16 cellular contexts compared by ENCODE assay signal in genomic region chr21:38822754-38823374, GRCh38. TPM values are rescaled to one million over a fixed set of nuclear protein-coding genes. Genes with fewer than 3 reads are reported as not detected.
DNase-seq lines count a peak whose midpoint lies in the region; ATAC-seq, FAIRE-seq and TF ChIP-seq lines count a peak whose summit lies in the region.
"Had no signal": no experiment of that assay in that cellular context is flagged by ENCODE, and none has a peak within 500 bp of the region (broad histone marks: within the 10 kb centered on the region; RNA-seq: fewer than 3 reads in every experiment).

No MANE protein-coding gene starts in this region.

- no peak overlapping the region for H3K4me3 Mint-ChIP-seq in CD14-positive monocyte

- no peaks in the 10 kb centered on the region for H3K9me3 ChIP-seq in endothelial cell of umbilical vein (replicated peaks; ENCODE audit: control insufficient read depth, insufficient read depth, low read length)
- H3K9me3 ChIP-seq in HepG2 (ENCODE audit: low read length): peaks cover 17% of the 10 kb centered on the region
- H3K9me3 ChIP-seq in small intestine (ENCODE audit: control insufficient read depth, low read depth): no peaks in the 10 kb centered on the region
- no peaks in the 10 kb centered on the region for H3K9me3 ChIP-seq in effector memory CD4-positive, alpha-beta T cell (ENCODE audit: control insufficient read depth, low read length)
- H3K9me3 ChIP-seq: Caco-2 had no signal

- peak overlapping the region in 5 of 7 donors; percentile 48 to 95 (median 63) for H3K27ac Mint-ChIP-seq in CD14-positive monocyte
- H3K27ac Mint-ChIP-seq: progenitor cell of endocrine pancreas had no signal

- H2AFZ ChIP-seq in endothelial cell of umbilical vein (ENCODE audit: low read depth, low read length) (no peak overlapping the region), HepG2 (ENCODE audit: low read length) (no peak overlapping the region)

- TF ChIP-seq RAD21 in HepG2 (CRISPR knock-in tag; IDR thresholded peaks at IDR 0.05): no peak

- TSS peak; percentile 18 for BruUV-seq in endothelial cell of umbilical vein (replicated peaks; lab: Mats Ljungman, UMichigan)
- no TSS peak for BruUV-seq in HepG2 (replicated peaks; lab: Mats Ljungman, UMichigan)

- H3K9ac ChIP-seq in endothelial cell of umbilical vein (replicated peaks; ENCODE audit: extremely low read depth, insufficient read depth, low read length): no peak overlapping the region
- H3K9ac ChIP-seq in HepG2 (ENCODE audit: insufficient read depth, low read depth, low read length): no peak overlapping the region

- H3K4me2 ChIP-seq in endothelial cell of umbilical vein (ENCODE audit: insufficient read depth, low read length) (no peak overlapping the region), HepG2 (ENCODE audit: low read depth, low read length) (no peak overlapping the region)

- CTCF ChIA-PET in endothelial cell of umbilical vein (lab: Charles Lee) (interaction anchor here (1.4 to 1.5 kb wide), 2 partner anchors 12 to 30 kb away, joined by 4 to 5 read pairs; no protein-coding TSS in a partner anchor), HepG2 (lab: Yijun Ruan, JAX; ENCODE audit: low intra/inter-chr PET ratio, low total read pairs) (no interaction called here)

- no peaks in the 10 kb centered on the region for H3K27me3 ChIP-seq in endothelial cell of umbilical vein (ENCODE audit: control insufficient read depth in 2 of 2, insufficient read depth in 2 of 2, low read length in 2 of 2)
- no peaks in the 10 kb centered on the region for H3K27me3 ChIP-seq in HepG2 (ENCODE audit: control insufficient read depth in 1 of 2, insufficient read depth in 2 of 2, low read length in 2 of 2)
- no peaks in the 10 kb centered on the region for H3K27me3 ChIP-seq in small intestine (ENCODE audit: control insufficient read depth in 2 of 2, insufficient read depth in 2 of 2, low read length in 2 of 2)
- no peaks in the 10 kb centered on the region for H3K27me3 ChIP-seq in effector memory CD4-positive, alpha-beta T cell (replicated peaks; ENCODE audit: control insufficient read depth, insufficient read depth, low read length, poor library complexity, severe bottlenecking)

- H3K36me3 Mint-ChIP-seq in CD14-positive monocyte: peaks cover 68 to 74% of the 10 kb centered on the region in 2 donors

- H4K20me1 ChIP-seq in endothelial cell of umbilical vein (replicated peaks; ENCODE audit: control insufficient read depth, extremely low read depth, insufficient read depth, low read length): no peaks in the 10 kb centered on the region
- H4K20me1 ChIP-seq in HepG2 (ENCODE audit: insufficient read depth, low read length): no peaks in the 10 kb centered on the region; the same call in 1 of the 2 replicates

- FAIRE-seq in endothelial cell of umbilical vein (lab: Jason Lieb, UNC) (no peak), HepG2 (lab: Jason Lieb, UNC) (no peak), small intestine (lab: Jason Lieb, UNC) (no peak)
- FAIRE-seq: H1 had no signal

- DNase-seq in CD14-positive monocyte (ENCODE audit: low spot score) (no peak), endothelial cell of umbilical vein (ENCODE audit: low read depth, low spot score) (peak; percentile 11), HepG2 (ENCODE audit: low spot score) (no peak), small intestine (peak; percentile 23), ecto neural progenitor cell (ENCODE audit: low spot score) (no peak), superior temporal gyrus (ENCODE audit: extremely low spot score) (no peak)
- DNase-seq in effector memory CD4-positive, alpha-beta T cell: no peak
- no peak for DNase-seq in stimulated activated naive CD4-positive, alpha-beta T cell (lab: John Stamatoyannopoulos, UW)
- DNase-seq: Caco-2; KBM-7; NCI-H1417; stimulated activated CD4-positive, alpha-beta T cell treated with anti-CD3 and anti-CD28 coated beads, Interleukin-4, amount 100 ng/mL, for 24 hours had no signal

- H3K9me3 Mint-ChIP-seq in CD14-positive monocyte: peaks cover 0 to 12% (median 7%) of the 10 kb centered on the region in 7 donors
- H3K9me3 Mint-ChIP-seq: activated naive CD4-positive, alpha-beta T cell treated with anti-CD3 and anti-CD28 coated beads, Interleukin-2, amount 50 U/mL, for 72 hours had no signal

- H3K36me3 ChIP-seq in endothelial cell of umbilical vein (ENCODE audit: control insufficient read depth in 2 of 2, extremely low read depth in 1 of 2, insufficient read depth in 2 of 2, low read length in 2 of 2) (peaks cover 47 to 53% of the 10 kb centered on the region in 2 experiments), HepG2 (replicated peaks in 1 of 2; ENCODE audit: control insufficient read depth in 1 of 2, insufficient read depth in 2 of 2, low read length in 2 of 2) (peaks cover 29 to 52% of the 10 kb centered on the region in 2 experiments), small intestine (ENCODE audit: control insufficient read depth in 2 of 2, insufficient read depth in 2 of 2, low read length in 2 of 2) (peaks cover 27 to 56% of the 10 kb centered on the region in 2 donors)
- peaks cover 61% of the 10 kb centered on the region for H3K36me3 ChIP-seq in effector memory CD4-positive, alpha-beta T cell (ENCODE audit: control insufficient read depth, insufficient read depth, low read length)

- in situ Hi-C loops in HepG2 (cut with HindIII; ENCODE audit: extremely low pct_ligation_motif_present, low pct_unique_long_range_greater_than_20kb): no loop called here

- H3K79me2 ChIP-seq in endothelial cell of umbilical vein (ENCODE audit: control insufficient read depth, insufficient read depth, low read length) (no peaks in the 10 kb centered on the region), HepG2 (ENCODE audit: insufficient read depth, low read length) (no peaks in the 10 kb centered on the region)

- H3K27ac ChIP-seq in endothelial cell of umbilical vein (ENCODE audit: insufficient read depth, low read depth, low read length) (no peak overlapping the region), HepG2 (ENCODE audit: extremely low read length, insufficient read depth, low read length) (peak overlapping the region; percentile 94), small intestine (ENCODE audit: low read depth in 1 of 2, low read length in 1 of 2) (peak overlapping the region; percentile 78 to 89)
- no peak overlapping the region for H3K27ac ChIP-seq in effector memory CD4-positive, alpha-beta T cell (ENCODE audit: insufficient read depth, low read length, poor library complexity, severe bottlenecking)

- no peaks in the 10 kb centered on the region for H3K9me1 ChIP-seq in endothelial cell of umbilical vein (replicated peaks; ENCODE audit: control insufficient read depth, extremely low read depth, insufficient read depth, low read length)

- intact Hi-C loops in CD14-positive monocyte (cut with micrococcal nuclease) (no loop called here), endothelial cell of umbilical vein (cut with micrococcal nuclease) (no loop called here), HepG2 (cut with micrococcal nuclease; ENCODE audit: unreplicated experiment) (loop anchor here (5.0 kb wide), 2 partner anchors 36 to 314 kb away; no protein-coding TSS in a partner anchor)

- TF ChIP-seq POLR2A in endothelial cell of umbilical vein (IDR thresholded peaks at IDR 0.05; ENCODE audit: low read depth, low read length) (no peak), HepG2 (IDR thresholded peaks at IDR 0.05; ENCODE audit: insufficient read depth in 1 of 2, low read depth in 2 of 2, low read length in 2 of 2) (no peak; a peak in 1 of 4 replicates)

- TF ChIP-seq CTCF in CD14-positive monocyte (IDR thresholded peaks at IDR 0.05): no peak
- TF ChIP-seq CTCF in endothelial cell of umbilical vein (IDR thresholded peaks at IDR 0.05; ENCODE audit: extremely low read depth in 1 of 2, insufficient read depth in 1 of 2, low read depth in 1 of 2, low read length in 2 of 2): no peak
- TF ChIP-seq CTCF in HepG2 (CRISPR knock-in tag; IDR thresholded peaks at IDR 0.05): no peak

- dilution Hi-C loops in endothelial cell of umbilical vein (cut with MboI; ENCODE audit: extremely low pct_ligation_motif_present, low sequenced_read_pairs): no loop called here

- H3K4me1 ChIP-seq in endothelial cell of umbilical vein (ENCODE audit: control insufficient read depth, extremely low read depth, insufficient read depth, low read length) (peaks cover 19% of the 10 kb centered on the region), HepG2 (ENCODE audit: insufficient read depth, low read length) (peaks cover 73% of the 10 kb centered on the region), small intestine (ENCODE audit: control insufficient read depth in 2 of 2, insufficient read depth in 1 of 2, low read depth in 1 of 2, low read length in 1 of 2) (peaks cover 0 to 8% of the 10 kb centered on the region in 2 donors)
- H3K4me1 ChIP-seq in effector memory CD4-positive, alpha-beta T cell (ENCODE audit: control insufficient read depth, insufficient read depth, low read length, poor library complexity, severe bottlenecking): no peaks in the 10 kb centered on the region

- WGBS in HepG2 (ENCODE audit: low lambda C conversion rate): 95% methylated on average over 28 of the region's 28 CpGs
- whole genome bisulfite sequencing in small intestine, 3 donors: 57 to 70% (median 70%) methylated on average over 28 of the region's 28 CpGs

- POLR2A ChIA-PET in endothelial cell of umbilical vein (lab: Charles Lee) (no interaction called here), HepG2 (lab: Yijun Ruan, JAX) (interaction anchor here (1.3 to 2.6 kb wide), 5 partner anchors 9 to 35 kb away, joined by 3 to 21 read pairs (median 5); no protein-coding TSS in a partner anchor)

- peaks cover 0 to 2% (median 0%) of the 10 kb centered on the region in 3 donors for H3K27me3 Mint-ChIP-seq in CD14-positive monocyte (ENCODE audit: low read depth in 3 of 3)
- H3K27me3 Mint-ChIP-seq: progenitor cell of endocrine pancreas had no signal

- peaks cover 33% of the 10 kb centered on the region for H3K4me1 Mint-ChIP-seq in CD14-positive monocyte

- no peak overlapping the region for H3K4me3 ChIP-seq in endothelial cell of umbilical vein (replicated peaks in 1 of 3; ENCODE audit: insufficient read depth in 1 of 3, low read depth in 1 of 3, low read length in 3 of 3)
- no peak overlapping the region for H3K4me3 ChIP-seq in HepG2 (replicated peaks in 1 of 3; ENCODE audit: insufficient read depth in 1 of 3, low read depth in 2 of 3, low read length in 3 of 3)
- H3K4me3 ChIP-seq in small intestine (ENCODE audit: low read depth in 1 of 2, low read length in 2 of 2): no peak overlapping the region
- no peak overlapping the region for H3K4me3 ChIP-seq in effector memory CD4-positive, alpha-beta T cell (ENCODE audit: insufficient read depth, low read depth, low read length, poor library complexity, severe bottlenecking)

- ATAC-seq in HepG2: no peak
- ATAC-seq: activated CD4-positive, CD25-positive, alpha-beta regulatory T cell treated with anti-CD3 and anti-CD28 coated beads, Interleukin-2, amount 50 U/mL, for 24 hours; activated naive CD4-positive, alpha-beta T cell treated with anti-CD3 and anti-CD28 coated beads, Interleukin-2, amount 50 U/mL, for 72 hours had no signal

- TF ChIP-seq EP300 in HepG2 (IDR thresholded peaks at IDR 0.05; ENCODE audit: low read depth in 2 of 2, low read length in 2 of 2) (no peak), HepG2 (CRISPR knock-in tag; IDR thresholded peaks at IDR 0.05; ENCODE audit: borderline replicate concordance) (no peak)

RNA-seq across cellular contexts. Expression of gene ETS2, which starts 17.1 kb away (rescaled TPM):
- polyA plus RNA-seq in CD14-positive monocyte (10 to 100 TPM; 54.2 to 59.5 TPM), endothelial cell of umbilical vein (14.3 and 16.3 TPM in 2 replicates), HepG2 (2011; rRNA removed) (64.4 and 71.4 TPM in 2 replicates), small intestine (100 to 1,000 TPM; 129 to 137 (median 133) TPM)
- total RNA-seq in endothelial cell of umbilical vein (42.1 and 54.5 TPM in 2 replicates), HepG2 (2016; rRNA removed; fragmentation: Illumina TruSeq; extraction: Trizol) (24.6 and 28.2 TPM in 2 replicates)
- 19.5 and 21.1 TPM in 2 replicates for polyA plus RNA-seq in endothelial cell of umbilical vein (2011; cell fraction: cytosol; rRNA removed)
- 38.9 and 39.4 TPM in 2 replicates for polyA plus RNA-seq in endothelial cell of umbilical vein (2011; cell fraction: nucleus; rRNA removed)
- polyA plus RNA-seq in endothelial cell of umbilical vein (2012): 21.6 and 28.1 TPM in 2 replicates
- polyA minus RNA-seq in endothelial cell of umbilical vein: 22.2 and 22.3 TPM in 2 replicates
- 22.4 TPM for polyA minus RNA-seq in endothelial cell of umbilical vein (2011; cell fraction: cytosol; rRNA and poly(A)+ RNA removed)
- polyA minus RNA-seq in endothelial cell of umbilical vein (2011; cell fraction: nucleus; rRNA and poly(A)+ RNA removed): 17.9 and 19.1 TPM in 2 replicates
- total RNA-seq in HepG2 (2016; cell fraction: cytosol; rRNA removed; fragmentation: Illumina TruSeq; extraction: Trizol; ENCODE audit: low read depth): 3.8 and 4.0 TPM in 2 replicates
- total RNA-seq in HepG2 (2016; cell fraction: insoluble cytoplasmic fraction; rRNA removed; fragmentation: Illumina TruSeq; extraction: Trizol): 23.9 and 25.8 TPM in 2 replicates
- 12.7 and 13.7 TPM in 2 replicates for total RNA-seq in HepG2 (2016; cell fraction: membrane; rRNA removed; fragmentation: Illumina TruSeq; extraction: Trizol)
- 18.7 and 22.0 TPM in 2 replicates for total RNA-seq in HepG2 (2016; cell fraction: nucleus; rRNA removed; fragmentation: Illumina TruSeq; extraction: Trizol)
- polyA plus RNA-seq in HepG2 (2011; cell fraction: cytosol; rRNA removed): 35.2 and 41.5 TPM in 2 replicates
- 84.4 and 87.5 TPM in 2 replicates for polyA plus RNA-seq in HepG2 (2011; cell fraction: nucleus; rRNA removed)
- 88.7 and 93.9 TPM in 2 replicates for polyA plus RNA-seq in HepG2 (2012)
- polyA plus RNA-seq in HepG2 (2016; cell fraction: cytosol; fragmentation: Illumina TruSeq; extraction: Trizol; ENCODE audit: low read depth): 4.9 and 5.3 TPM in 2 replicates
- 32.4 and 34.7 TPM in 2 replicates for polyA plus RNA-seq in HepG2 (2016; cell fraction: insoluble cytoplasmic fraction; fragmentation: Illumina TruSeq; extraction: Trizol; ENCODE audit: low read depth)
- polyA plus RNA-seq in HepG2 (2016; cell fraction: membrane; fragmentation: Illumina TruSeq; extraction: Trizol; ENCODE audit: low read depth): 11.1 and 13.2 TPM in 2 replicates
- polyA plus RNA-seq in HepG2 (2016; cell fraction: nucleus; fragmentation: Illumina TruSeq; extraction: Trizol; ENCODE audit: insufficient read depth, low read depth): 37.6 and 39.9 TPM in 2 replicates
- polyA minus RNA-seq in HepG2 (2011; rRNA and poly(A)+ RNA removed; ENCODE audit: low replicate concordance): 29.2 and 54.2 TPM in 2 replicates
- 54.7 and 59.7 TPM in 2 replicates for polyA minus RNA-seq in HepG2 (2011; cell fraction: cytosol; rRNA and poly(A)+ RNA removed)
- 39.1 and 52.8 TPM in 2 replicates for polyA minus RNA-seq in HepG2 (2011; cell fraction: nucleus; rRNA and poly(A)+ RNA removed)

Comparison
In these comparisons a context has a peak if more than half of its experiments do, and no peak if none do; other contexts are left out.
1. DNase-seq: peak in endothelial cell of umbilical vein (single experiment) and small intestine (single experiment); none in CD14-positive monocyte (single experiment), HepG2 (single experiment), effector memory CD4-positive, alpha-beta T cell (0 of 3), ecto neural progenitor cell (single experiment), stimulated activated naive CD4-positive, alpha-beta T cell (0 of 6) and superior temporal gyrus (single experiment).
2. H3K27ac ChIP-seq: peak in HepG2 (single experiment) and small intestine (2 of 2); none in endothelial cell of umbilical vein (single experiment) and effector memory CD4-positive, alpha-beta T cell (single experiment).